16 cellular contexts compared by ENCODE assay signal in the genomic region with DNA sequence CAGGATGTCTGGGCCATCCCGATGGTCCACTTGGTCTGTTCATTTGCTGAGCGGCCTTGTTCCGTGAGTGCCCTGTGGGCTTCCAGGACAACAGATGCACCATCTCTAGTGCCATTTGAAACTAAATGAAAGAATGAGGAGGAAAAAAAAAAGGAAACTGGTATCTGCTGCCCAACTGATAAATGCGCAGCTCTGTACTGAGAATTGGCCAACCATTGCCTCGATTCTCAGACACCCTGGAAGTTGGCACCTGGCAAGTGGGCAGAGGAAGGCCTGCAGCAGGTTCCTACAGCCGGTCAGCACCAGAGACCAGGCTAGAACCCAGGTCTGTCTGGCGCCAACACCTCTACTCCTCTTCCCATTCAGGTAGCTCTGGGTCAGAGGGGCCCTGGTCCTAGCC. TPM values are rescaled to one million over a fixed set of nuclear protein-coding genes. Genes with fewer than 3 reads are reported as not detected.
DNase-seq lines count a peak whose midpoint lies in the region; ATAC-seq, FAIRE-seq and TF ChIP-seq lines count a peak whose summit lies in the region.
"Had no signal": no experiment of that assay in that cellular context is flagged by ENCODE, and none has a peak within 500 bp of the region (broad histone marks: within the 10 kb centered on the region; RNA-seq: fewer than 3 reads in every experiment).

No MANE protein-coding gene starts in this region.

- intact Hi-C loops in Calu3 (cut with micrococcal nuclease; ENCODE audit: unreplicated experiment), result no loop called here

- peaks cover 98% of the 10 kb centered on the region for H3K79me2 ChIP-seq in smooth muscle cell (ENCODE audit: low read depth)

- H3K27ac ChIP-seq in C4-2B (peak overlapping the region; percentile 7), HEK293 (ENCODE audit: extremely low read depth, low read depth, low read length) (no peak overlapping the region), smooth muscle cell (ENCODE audit: low read depth) (no peak overlapping the region)

- no peak overlapping the region for H3K4me3 Mint-ChIP-seq in osteocyte (ENCODE audit: unreplicated experiment)
- H3K4me3 Mint-ChIP-seq in Calu3 (ENCODE audit: low read depth, unreplicated experiment), result no peak overlapping the region
- H3K4me3 Mint-ChIP-seq: B cell; CD4-positive, alpha-beta memory T cell had no signal

- H2AFZ ChIP-seq in smooth muscle cell (ENCODE audit: low read depth), result no peak overlapping the region

- peaks cover 99% of the 10 kb centered on the region for H4K20me1 ChIP-seq in smooth muscle cell (ENCODE audit: low read depth)

- peaks cover 2% of the 10 kb centered on the region; the same call in 1 of the 2 replicates for H3K4me1 ChIP-seq in HEK293 (ENCODE audit: control insufficient read depth, insufficient read depth, low read length)
- peaks cover 4% of the 10 kb centered on the region for H3K4me1 ChIP-seq in smooth muscle cell (ENCODE audit: low read depth)

- no peak overlapping the region for H3K4me2 ChIP-seq in smooth muscle cell

- no peak overlapping the region for H3K9ac ChIP-seq in smooth muscle cell (ENCODE audit: low read depth)

- H3K4me1 Mint-ChIP-seq in osteocyte (ENCODE audit: unreplicated experiment) (peaks cover 61% of the 10 kb centered on the region), Calu3 (ENCODE audit: low read depth, unreplicated experiment) (peaks cover 46% of the 10 kb centered on the region)

- BruUV-seq in Calu3 (replicated peaks; lab: Mats Ljungman, UMichigan), result no TSS peak

- no peaks in the 10 kb centered on the region for H3K9me3 ChIP-seq in HEK293 (ENCODE audit: control insufficient read depth, insufficient read depth, low read depth, low read length)
- no peaks in the 10 kb centered on the region for H3K9me3 ChIP-seq in smooth muscle cell (replicated peaks; ENCODE audit: low read depth)

- H3F3A ChIP-seq in smooth muscle cell (ENCODE audit: low read depth), result no peaks in the 10 kb centered on the region

- H3K36me3 Mint-ChIP-seq in osteocyte (ENCODE audit: unreplicated experiment), result peaks cover 17% of the 10 kb centered on the region
- peaks cover 12% of the 10 kb centered on the region for H3K36me3 Mint-ChIP-seq in Calu3 (ENCODE audit: insufficient read depth, unreplicated experiment)

- FAIRE-seq in bronchial epithelial cell (lab: Jason Lieb, UNC), result peak; percentile 66
- FAIRE-seq: D721Med, GM12892 had no signal

- CTCF ChIA-PET in HEK293 (lab: Yijun Ruan, JAX), result no interaction called here
- CTCF ChIA-PET in Calu3 (lab: Charles Lee), result interaction anchor here (0.6 kb wide), 1 partner anchor 128 kb away, joined by 4 read pairs; no protein-coding TSS in a partner anchor

- H3K9me3 Mint-ChIP-seq in osteocyte (ENCODE audit: unreplicated experiment), result no peaks in the 10 kb centered on the region
- no peaks in the 10 kb centered on the region for H3K9me3 Mint-ChIP-seq in Calu3 (ENCODE audit: low read depth, unreplicated experiment)
- H3K9me3 Mint-ChIP-seq: CD4-positive, alpha-beta memory T cell had no signal

- POLR2A ChIA-PET in HEK293 (lab: Yijun Ruan, JAX), result no interaction called here

- H3K4me3 ChIP-seq in HEK293 (ENCODE audit: low read depth, low read length) (no peak overlapping the region), bronchial epithelial cell (ENCODE audit: low read depth, low read length) (no peak overlapping the region), smooth muscle cell (no peak overlapping the region)

- H3K27me3 ChIP-seq in bronchial epithelial cell (ENCODE audit: control insufficient read depth, insufficient read depth, low read length) (no peaks in the 10 kb centered on the region), smooth muscle cell (ENCODE audit: low read depth) (no peaks in the 10 kb centered on the region)

- H3K27ac Mint-ChIP-seq in osteocyte (ENCODE audit: unreplicated experiment) (peak overlapping the region; percentile 39), Calu3 (ENCODE audit: unreplicated experiment) (no peak overlapping the region)
- H3K27ac Mint-ChIP-seq: B cell; CD4-positive, alpha-beta memory T cell had no signal

- no peak for TF ChIP-seq CTCF in C4-2B (conservative IDR thresholded peaks at IDR 0.05)
- TF ChIP-seq CTCF in HEK293 (tag by site-specific recombination; IDR thresholded peaks at IDR 0.05), result no peak
- TF ChIP-seq CTCF in bronchial epithelial cell (IDR thresholded peaks at IDR 0.05; ENCODE audit: insufficient read depth, low read length, severe bottlenecking), result no peak
- no peak for TF ChIP-seq CTCF in osteocyte (IDR thresholded peaks at IDR 0.05)
- no peak for TF ChIP-seq CTCF in Calu3 (IDR thresholded peaks at IDR 0.05; ENCODE audit: unreplicated experiment)
- TF ChIP-seq CTCF in smooth muscle cell (IDR thresholded peaks at IDR 0.05; ENCODE audit: borderline replicate concordance, insufficient read depth, poor library complexity, severe bottlenecking), result no peak

- no peaks in the 10 kb centered on the region for H3K27me3 Mint-ChIP-seq in osteocyte (ENCODE audit: unreplicated experiment)
- no peaks in the 10 kb centered on the region for H3K27me3 Mint-ChIP-seq in Calu3 (ENCODE audit: unreplicated experiment)
- H3K27me3 Mint-ChIP-seq: B cell; CD4-positive, alpha-beta memory T cell had no signal

- no peak for ATAC-seq in HG03039 (IDR thresholded peaks at IDR 0.05; ENCODE audit: unreplicated experiment)
- ATAC-seq: HCT116 had no signal

- H3K36me3 ChIP-seq in HEK293 (ENCODE audit: control insufficient read depth in 2 of 2, insufficient read depth in 1 of 2, low read length in 2 of 2) (no peaks in the 10 kb centered on the region; a peak in 1 of 3 replicates), bronchial epithelial cell (ENCODE audit: control insufficient read depth, insufficient read depth, low read length) (no peaks in the 10 kb centered on the region), smooth muscle cell (ENCODE audit: low read depth) (no peaks in the 10 kb centered on the region)

- 98% methylated on average over 7 of the region's 7 CpGs for WGBS in smooth muscle cell (ENCODE audit: low lambda C conversion rate)

- DNase-seq in bronchial epithelial cell (ENCODE audit: low read depth), result no peak
- no peak for DNase-seq in osteocyte (ENCODE audit: extremely low spot score, unreplicated experiment)
- DNase-seq in Calu3, result no peak
- DNase-seq in smooth muscle cell (lab: John Stamatoyannopoulos, UW; ENCODE audit: unreplicated experiment), result no peak
- DNase-seq: ACHN; CD4-positive, alpha-beta memory T cell; DMS153; DMS79 treated with DMSO at 0.1 percent for 48 hours; GDM1 had no signal

TF ChIP-seq in HEK293, 187 proteins besides CTCF, POLR2A, EP300 and RAD21:
- no peak for TF ChIP-seq ZNF23 (tag by site-specific recombination; IDR thresholded peaks at IDR 0.05; ENCODE audit: borderline replicate concordance)
- peak; percentile 71 for TF ChIP-seq ZNF549 (tag by site-specific recombination; IDR thresholded peaks at IDR 0.05)

RNA-seq across cellular contexts. Expression of a gene that starts 18.9 kb away (rescaled TPM):
- total RNA-seq in bronchial epithelial cell, result 39.9 and 42.4 TPM in 2 replicates
- 84.0 and 88.7 TPM in 2 replicates for total RNA-seq in osteocyte
- 86.6 and 91.4 TPM in 2 replicates for total RNA-seq in Calu3 (2022)
- 19.6 and 36.6 TPM in 2 replicates for total RNA-seq in smooth muscle cell
- polyA plus RNA-seq in smooth muscle cell, result 7.9 and 13.7 TPM in 2 replicates
